Comparison of ENCODE assay signal across 14 cellular contexts in the genomic region with DNA sequence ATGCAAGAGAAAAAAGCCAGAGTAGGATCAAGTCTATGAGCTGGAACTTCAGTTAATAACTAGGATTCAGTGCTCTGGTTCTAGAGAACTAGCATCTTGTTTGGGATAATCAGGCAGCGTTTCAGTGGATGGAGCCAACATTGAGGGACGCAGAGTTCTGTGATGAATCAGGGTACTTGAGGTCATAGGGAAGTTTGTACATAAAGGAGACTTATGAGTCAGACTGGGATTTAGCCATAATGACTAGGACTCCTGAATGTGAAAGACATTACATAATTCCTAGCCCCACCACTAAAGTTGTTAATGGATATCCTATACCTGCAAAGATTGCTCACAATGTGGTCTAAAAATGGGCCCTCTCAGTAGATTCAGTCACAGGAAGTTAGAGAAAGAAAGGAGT. TPM values are rescaled to one million over a fixed set of nuclear protein-coding genes. Genes with fewer than 3 reads are reported as not detected.
A peak's percentile ranks its signal among the peaks of the same experiment; 100 is the strongest.
DNase-seq lines count a peak whose midpoint lies in the region; ATAC-seq, FAIRE-seq and TF ChIP-seq lines count a peak whose summit lies in the region.
"Had no signal": no experiment of that assay in that cellular context is flagged by ENCODE, and none has a peak within 500 bp of the region (broad histone marks: within the 10 kb centered on the region; RNA-seq: fewer than 3 reads in every experiment).

No MANE protein-coding gene starts in this region.

- H3K27ac Mint-ChIP-seq in GM23338, result no peak overlapping the region
- H3K27ac Mint-ChIP-seq: activated naive CD4-positive, alpha-beta T cell treated with anti-CD3 and anti-CD28 coated beads, Interleukin-2, amount 10 ng/mL, durations not matched to agents 7 days and 5 days had no signal

- no peaks in the 10 kb centered on the region for H3K36me3 Mint-ChIP-seq in GM23338 (ENCODE audit: low read depth)
- H3K36me3 Mint-ChIP-seq: activated naive CD4-positive, alpha-beta T cell treated with anti-CD3 and anti-CD28 coated beads, Interleukin-2, amount 10 ng/mL, durations not matched to agents 7 days and 5 days had no signal

- TF ChIP-seq POLR2A in A549 (IDR thresholded peaks at IDR 0.05; ENCODE audit: low read length) (no peak), gastroesophageal sphincter (IDR thresholded peaks at IDR 0.05) (no peak), GM12891 (IDR thresholded peaks at IDR 0.05; ENCODE audit: low read depth, low read length) (no peak)

- H3K4me3 ChIP-seq in A549, result no peak overlapping the region
- no peak overlapping the region for H3K4me3 ChIP-seq in gastroesophageal sphincter
- no peak overlapping the region for H3K4me3 ChIP-seq in GM23338
- no peak overlapping the region for H3K4me3 ChIP-seq in BE2C (ENCODE audit: low read depth, low read length)

- H3K27me3 Mint-ChIP-seq in GM23338 (ENCODE audit: insufficient read depth, low read depth, poor library complexity), result peaks cover 3% of the 10 kb centered on the region

- FAIRE-seq in A549 (lab: Jason Lieb, UNC), result no peak
- FAIRE-seq in GM12891 (lab: Jason Lieb, UNC), result no peak

- intact Hi-C loops in left colon (cut with DNase I, micrococcal nuclease), result no loop called here

- no peak for TF ChIP-seq RAD21 in A549 (conservative IDR thresholded peaks at IDR 0.05 in 1 of 2, IDR thresholded peaks at IDR 0.05 in 1 of 2)

- no peaks in the 10 kb centered on the region for H3K9me2 ChIP-seq in GM23338 (ENCODE audit: insufficient read depth)

- no peaks in the 10 kb centered on the region for H3K79me2 ChIP-seq in GM23338 (replicated peaks; ENCODE audit: insufficient read depth)

- WGBS in A549 (ENCODE audit: missing lambda C conversion rate), result 0% methylated on average over 2 of the region's 2 CpGs
- 0 to 33% methylated on average over 1 to 2 of the region's 2 CpGs for WGBS in gastroesophageal sphincter (ENCODE audit: low coverage in 1 of 2), 2 donors

- TF ChIP-seq EP300 in A549 (IDR thresholded peaks at IDR 0.05) (no peak; a peak in 1 of 5 replicates), gastroesophageal sphincter (IDR thresholded peaks at IDR 0.05) (no peak)

- no peaks in the 10 kb centered on the region for H3F3A ChIP-seq in GM23338 (replicated peaks; ENCODE audit: low read depth)

- H3K4me1 Mint-ChIP-seq in GM23338, result peaks cover 24% of the 10 kb centered on the region
- H3K4me1 Mint-ChIP-seq: activated naive CD4-positive, alpha-beta T cell treated with anti-CD3 and anti-CD28 coated beads, Interleukin-2, amount 10 ng/mL, durations not matched to agents 7 days and 5 days had no signal

- DNase-seq in A549 (ENCODE audit: low read depth in 1 of 2, low spot score in 1 of 2) (peak; percentile 31 to 62), HK-2 (ENCODE audit: unreplicated experiment) (peak; percentile 45), T1000 (lab: John Stamatoyannopoulos, UW) (peak; percentile 5), GM23338 (ENCODE audit: low spot score) (no peak), BE2C (no peak), GM12891 (ENCODE audit: insufficient read length, low spot score) (no peak), left colon (no peak)
- DNase-seq: activated CD4-positive, alpha-beta T cell treated with anti-CD3 and anti-CD28 coated beads, Interleukin-2, amount 50 U/mL, for 4 hours; activated naive CD4-positive, alpha-beta T cell treated with anti-CD3 and anti-CD28 coated beads, Interleukin-2, amount 10 ng/mL, durations not matched to agents 7 days and 5 days; NCI-H1930; SHP77 treated with DMSO at 0.1 percent for 48 hours; stimulated activated CD4-positive, alpha-beta T cell treated with anti-CD3 and anti-CD28 coated beads, Interleukin-4, amount 100 ng/mL, for 4 hours had no signal

- H3K36me3 ChIP-seq in gastroesophageal sphincter, result no peaks in the 10 kb centered on the region
- H3K36me3 ChIP-seq in GM23338 (ENCODE audit: insufficient read depth), result no peaks in the 10 kb centered on the region
- no peaks in the 10 kb centered on the region for H3K36me3 ChIP-seq in BE2C

- H3K4me2 ChIP-seq in A549, result peak overlapping the region; percentile 59
- no peak overlapping the region for H3K4me2 ChIP-seq in GM23338

- peak overlapping the region; percentile 60 to 72 for H3K27ac ChIP-seq in A549
- H3K27ac ChIP-seq in gastroesophageal sphincter, result no peak overlapping the region
- no peak overlapping the region for H3K27ac ChIP-seq in GM23338 (ENCODE audit: low read depth)

- TF ChIP-seq CTCF in A549 (IDR thresholded peaks at IDR 0.05) (no peak), gastroesophageal sphincter (IDR thresholded peaks at IDR 0.05) (no peak), GM23338 (conservative IDR thresholded peaks at IDR 0.05; ENCODE audit: low read depth in 2 of 2) (no peak), BE2C (IDR thresholded peaks at IDR 0.05; ENCODE audit: low read depth, low read length) (no peak)

- no peaks in the 10 kb centered on the region for H4K20me1 ChIP-seq in GM23338 (replicated peaks; ENCODE audit: insufficient read depth)

- H3K9me3 Mint-ChIP-seq in GM23338, result no peaks in the 10 kb centered on the region
- H3K9me3 Mint-ChIP-seq: activated naive CD4-positive, alpha-beta T cell treated with anti-CD3 and anti-CD28 coated beads, Interleukin-2, amount 10 ng/mL, durations not matched to agents 7 days and 5 days; neural crest cell had no signal

- H3K27me3 ChIP-seq in gastroesophageal sphincter (no peaks in the 10 kb centered on the region), GM23338 (ENCODE audit: insufficient read depth) (peaks cover 10% of the 10 kb centered on the region), BE2C (peaks cover 11% of the 10 kb centered on the region)

- POLR2A ChIA-PET in A549 (lab: Yijun Ruan, JAX), result no interaction called here

- ATAC-seq in A549 (peak; percentile 91 to 96), gastroesophageal sphincter (peak; percentile 76), GM23338 (no peak), left colon (no peak)

- H3K4me3 Mint-ChIP-seq in GM23338, result no peak overlapping the region
- H3K4me3 Mint-ChIP-seq: activated naive CD4-positive, alpha-beta T cell treated with anti-CD3 and anti-CD28 coated beads, Interleukin-2, amount 10 ng/mL, durations not matched to agents 7 days and 5 days; neural crest cell had no signal

- no peak overlapping the region for H2AFZ ChIP-seq in GM23338

- CTCF ChIA-PET in A549 (lab: Yijun Ruan, JAX), result interaction anchor here (1.0 kb wide), 1 partner anchor 16 kb away, joined by 4 read pairs; no protein-coding TSS in a partner anchor

- H3K4me1 ChIP-seq in A549 (peaks cover 37% of the 10 kb centered on the region), gastroesophageal sphincter (no peaks in the 10 kb centered on the region), GM23338 (ENCODE audit: insufficient read depth) (peaks cover 26% of the 10 kb centered on the region), BE2C (no peaks in the 10 kb centered on the region)

- H3K9me3 ChIP-seq in A549 (no peaks in the 10 kb centered on the region), gastroesophageal sphincter (no peaks in the 10 kb centered on the region), BE2C (no peaks in the 10 kb centered on the region)

TF ChIP-seq in A549, 52 proteins besides CTCF, POLR2A, EP300 and RAD21 (continues in another document):
- TF ChIP-seq PHF8 (IDR thresholded peaks at IDR 0.05; ENCODE audit: borderline replicate concordance, low read depth) (no peak), EHMT2 (IDR thresholded peaks at IDR 0.05; ENCODE audit: low read depth) (no peak), FOXS1 (CRISPR knock-in tag; IDR thresholded peaks at IDR 0.05) (no peak), JUNB (IDR thresholded peaks at IDR 0.05) (peak; percentile 82), CEBPB (IDR thresholded peaks at IDR 0.05) (peak; percentile 22 to 75; a peak in 2 of 4 replicates), NR3C1 (IDR thresholded peaks at IDR 0.05) (no peak), GATA3 (IDR thresholded peaks at IDR 0.05; ENCODE audit: borderline replicate concordance) (peak; percentile 54; the same call in 1 of the 2 replicates), RFX5 (IDR thresholded peaks at IDR 0.05) (no peak)

TF ChIP-seq in GM23338, 12 proteins besides CTCF, POLR2A, EP300 and RAD21 (continues in another document):
- no peak for TF ChIP-seq JUNB (IDR thresholded peaks at IDR 0.05; ENCODE audit: unreplicated experiment)

TF ChIP-seq in GM12891, 5 proteins besides CTCF, POLR2A, EP300 and RAD21:
- TF ChIP-seq TAF1 (IDR thresholded peaks at IDR 0.05; ENCODE audit: low read depth, low read length) (no peak), PAX5 (IDR thresholded peaks at IDR 0.05; ENCODE audit: insufficient read depth, low read length, severe bottlenecking) (no peak), POLR2AphosphoS5 (IDR thresholded peaks at IDR 0.05; ENCODE audit: low read depth, low read length) (no peak), SPI1 (IDR thresholded peaks at IDR 0.05; ENCODE audit: low read depth, low read length) (no peak), POU2F2 (IDR thresholded peaks at IDR 0.05; ENCODE audit: low read depth, low read length) (no peak)

RNA-seq across cellular contexts. Expression of a gene that starts 6.8 kb away (rescaled TPM):
- polyA plus RNA-seq in A549 (2011; rRNA removed) (2.0 and 2.2 TPM in 2 replicates), A549 (2017; fragmentation: RNase III; extraction: RNeasy Plus Mini Kit Qiagen cat#74134 plus additional on column Dnase treatment) (0.72 to 1.3 TPM (median 1.2 TPM) in 3 replicates), GM23338 (2016; fragmentation: Nextera tagmentation; extraction: Ambion mirVana) (not detected in 2 replicates)
- polyA plus RNA-seq in A549 (2012; cell fraction: cytosol; rRNA removed), result 1.1 and 1.3 TPM in 2 replicates
- polyA plus RNA-seq in A549 (2012; cell fraction: nucleus; rRNA removed), result 0.65 and 1.7 TPM in 2 replicates
- 1.3 and 2.1 TPM in 2 replicates for polyA minus RNA-seq in A549 (2011; rRNA and poly(A)+ RNA removed)
- total RNA-seq in gastroesophageal sphincter (1 to 10 TPM in 1 of 4 donors, not detected in 3; 2.7 TPM), left colon (not detected)
- total RNA-seq in GM23338 (2014; rRNA removed; shearing (Covaris generic)), result not detected in 2 replicates
- not detected for polyA plus RNA-seq in BE2C (2012; ENCODE audit: insufficient read depth, insufficient read length, low read depth)
- 0.14 TPM for polyA plus RNA-seq in GM12891 (2012; ENCODE audit: low read depth, missing spikeins)
- total RNA-seq: neural crest cell had no signal

Comparison
In these comparisons a context has a peak if more than half of its experiments do, and no peak if none do; other contexts are left out.
1. ATAC-seq: peak in A549 (2 of 2) and gastroesophageal sphincter (single experiment); none in GM23338 (single experiment) and left colon (single experiment).
2. DNase-seq: peak in A549 (2 of 2), HK-2 (single experiment) and T1000 (single experiment); none in GM23338 (single experiment), BE2C (single experiment), GM12891 (single experiment) and left colon (0 of 2).
3. H3K27ac ChIP-seq: peak in A549 (2 of 2); none in gastroesophageal sphincter (0 of 4) and GM23338 (single experiment).